10 cellular contexts compared by ENCODE assay signal in genomic region chr6:26269406-26270120, GRCh38.
A peak's percentile ranks its signal among the peaks of the same experiment; 100 is the strongest.
DNase-seq lines count a peak whose midpoint lies in the region; ATAC-seq, FAIRE-seq and TF ChIP-seq lines count a peak whose summit lies in the region.
"Had no signal": no experiment of that assay in that cellular context is flagged by ENCODE, and none has a peak within 500 bp of the region (broad histone marks: within the 10 kb centered on the region; RNA-seq: fewer than 3 reads in every experiment).

No MANE protein-coding gene starts in this region.

- CTCF ChIA-PET in GM12878 (lab: Yijun Ruan, JAX), result interaction anchor here (0.6 to 10.7 kb wide), 8 partner anchors 11 to 204 kb away, joined by 3 to 131 read pairs (median 4); a partner anchor contains a TSS

- H3K36me3 ChIP-seq in KMS-11 (ENCODE audit: insufficient read depth) (no peaks in the 10 kb centered on the region), GM12878 (ENCODE audit: control insufficient read depth in 2 of 2, insufficient read depth in 2 of 2, low read length in 1 of 2) (no peaks in the 10 kb centered on the region)
- H3K36me3 ChIP-seq: gastroesophageal sphincter had no signal

- H3K9ac ChIP-seq in KMS-11 (peak overlapping the region; percentile 90; the same call in 1 of the 2 replicates), GM12878 (ENCODE audit: control insufficient read depth, insufficient read depth, low read length) (peak overlapping the region; percentile 90)

- H2AFZ ChIP-seq in KMS-11 (ENCODE audit: low read depth) (no peak overlapping the region), GM12878 (ENCODE audit: control insufficient read depth, low read depth, low read length) (no peak overlapping the region)

- no peak for TF ChIP-seq RAD21 in GM12878 (IDR thresholded peaks at IDR 0.05; ENCODE audit: insufficient read depth, low read depth, low read length)

- H3K4me3 ChIP-seq in KMS-11 (IDR thresholded peaks at IDR 0.05; ENCODE audit: insufficient read depth, low read depth, low read length), result no peak overlapping the region
- H3K4me3 ChIP-seq in GM12878, result peak overlapping the region; percentile 72; the same call in 1 of the 2 replicates
- H3K4me3 ChIP-seq in dorsolateral prefrontal cortex, result no peak overlapping the region
- H3K4me3 ChIP-seq: gastroesophageal sphincter had no signal

- RAD21 ChIA-PET in GM12878 (lab: Charles Lee; ENCODE audit: unreplicated experiment), result interaction anchor here (1.0 to 4.9 kb wide), 10 partner anchors 9 to 96 kb away, joined by 3 to 43 read pairs (median 4); a partner anchor contains a TSS

- H3K27ac ChIP-seq in KMS-11 (peak overlapping the region; percentile 91), GM12878 (ENCODE audit: control insufficient read depth, insufficient read depth) (peak overlapping the region; percentile 96), dorsolateral prefrontal cortex (no peak overlapping the region)
- H3K27ac ChIP-seq: gastroesophageal sphincter had no signal

- H3K4me1 Mint-ChIP-seq in nephron, result peaks cover 18% of the 10 kb centered on the region

- no peaks in the 10 kb centered on the region for H3K27me3 ChIP-seq in KMS-11 (ENCODE audit: insufficient read depth, low read depth)
- no peaks in the 10 kb centered on the region for H3K27me3 ChIP-seq in GM12878 (replicated peaks in 1 of 2; ENCODE audit: control insufficient read depth in 2 of 2, insufficient read depth in 2 of 2, low read length in 1 of 2)
- H3K27me3 ChIP-seq in dorsolateral prefrontal cortex, result peaks cover 3 to 65% (median 52%) of the 10 kb centered on the region in 45 donors

- BruUV-seq in GM12878 (replicated peaks; lab: Mats Ljungman, UMichigan), result no TSS peak

- TF ChIP-seq POLR2A in GM12878 (IDR thresholded peaks at IDR 0.05; ENCODE audit: low read depth, low read length), result no peak

- H4K20me1 ChIP-seq in KMS-11 (ENCODE audit: insufficient read depth) (no peaks in the 10 kb centered on the region), GM12878 (ENCODE audit: control insufficient read depth, insufficient read depth) (no peaks in the 10 kb centered on the region)

- ATAC-seq in GM12878 (no peak), GM21723 (IDR thresholded peaks at IDR 0.05; ENCODE audit: unreplicated experiment) (no peak)
- ATAC-seq: gastroesophageal sphincter had no signal

- intact Hi-C loops in GM12878 (cut with micrococcal nuclease; ENCODE audit: unreplicated experiment), result loop anchor here (5.0 to 10.0 kb wide), 4 partner anchors 43 to 1545 kb away; a partner anchor contains a TSS
- intact Hi-C loops in dorsolateral prefrontal cortex (cut with DNase I), result loop anchor here in 1 of 2 donors (5.0 kb wide), 1 partner anchor 52 kb away; a partner anchor contains a TSS

- peak overlapping the region in 2 of 3 experiments; percentile 72 to 75 for H3K27ac Mint-ChIP-seq in nephron

- DNase-seq in NCI-H1105 treated with DMSO at 0.1 percent for 48 hours (lab: John Stamatoyannopoulos, UW), result peak; percentile 47
- DNase-seq in NCI-H1105 (lab: John Stamatoyannopoulos, UW), result no peak
- DNase-seq in GM12878 (ENCODE audit: low read depth, low spot score), result no peak
- DNase-seq in dorsolateral prefrontal cortex, result no peak
- no peak for DNase-seq in islet precursor cell
- DNase-seq: 8988T had no signal

- no peak for TF ChIP-seq CTCF in KMS-11 (conservative IDR thresholded peaks at IDR 0.05; ENCODE audit: low read depth, low read length)
- no peak for TF ChIP-seq CTCF in GM12878 (IDR thresholded peaks at IDR 0.05 in 2 of 3, conservative IDR thresholded peaks at IDR 0.05 in 1 of 3; ENCODE audit: control insufficient read depth in 2 of 3, extremely low read depth in 1 of 3, insufficient read depth in 1 of 3, low read depth in 3 of 3, low read length in 3 of 3)
- no peak for TF ChIP-seq CTCF in nephron (IDR thresholded peaks at IDR 0.05; ENCODE audit: unreplicated experiment in 3 of 3)
- TF ChIP-seq CTCF in dorsolateral prefrontal cortex (IDR thresholded peaks at IDR 0.05 in 54 of 56, conservative IDR thresholded peaks at IDR 0.05 in 2 of 56; ENCODE audit: low read depth in 1 of 56, partially characterized antibody in 56 of 56), result no peak

- in situ Hi-C loops in GM12878 (cut with MboI), result loop anchor here (5.0 kb wide), 1 partner anchor 863 kb away; a partner anchor contains a TSS

- no peak for TF ChIP-seq EP300 in GM12878 (IDR thresholded peaks at IDR 0.05; ENCODE audit: borderline replicate concordance in 1 of 2, control insufficient read depth in 1 of 2, low read depth in 2 of 2, low read length in 2 of 2)

- H3K9me3 ChIP-seq in GM12878 (replicated peaks; ENCODE audit: control insufficient read depth, insufficient read depth, low read length), result no peaks in the 10 kb centered on the region
- H3K9me3 ChIP-seq: gastroesophageal sphincter had no signal

- H3K4me1 ChIP-seq in KMS-11 (ENCODE audit: low read depth, poor library complexity, severe bottlenecking), result peaks cover 11% of the 10 kb centered on the region
- H3K4me1 ChIP-seq in GM12878 (ENCODE audit: control insufficient read depth, insufficient read depth, low read length), result peaks cover 3% of the 10 kb centered on the region

- SMC1A ChIA-PET in GM12878 (lab: Charles Lee; ENCODE audit: uncharacterized antibody, unreplicated experiment), result interaction anchor here (0.9 to 6.1 kb wide), 14 partner anchors 11 to 254 kb away, joined by 3 to 44 read pairs (median 4); a partner anchor contains a TSS

- H3K4me2 ChIP-seq in KMS-11 (peak overlapping the region; percentile 69), GM12878 (ENCODE audit: control insufficient read depth, insufficient read depth) (peak overlapping the region; percentile 70)

- POLR2A ChIA-PET in GM12878 (lab: Charles Lee), result interaction anchor here (1.1 to 7.0 kb wide), 9 partner anchors 9 to 1540 kb away, joined by 4 to 86 read pairs (median 14); a partner anchor contains a TSS

- H3K4me3 Mint-ChIP-seq in nephron, result peak overlapping the region in 1 of 3 experiments; percentile 75

- 0% methylated on average over 1 of the region's 1 CpG for WGBS in GM12878 (ENCODE audit: insufficient coverage, insufficient replicate concordance, low lambda C conversion rate, missing lambda C conversion rate)

- no peaks in the 10 kb centered on the region for H3K36me3 Mint-ChIP-seq in nephron (ENCODE audit: low read depth)

- H3K79me2 ChIP-seq in KMS-11 (ENCODE audit: insufficient read depth, low read depth), result peaks cover 22% of the 10 kb centered on the region; the same call in 1 of the 2 replicates
- peaks cover 3% of the 10 kb centered on the region for H3K79me2 ChIP-seq in GM12878 (ENCODE audit: control insufficient read depth, insufficient read depth, low read length)

- peaks cover 4% of the 10 kb centered on the region for H3K27me3 Mint-ChIP-seq in nephron (ENCODE audit: low read depth)

- FAIRE-seq in GM12878 (lab: Jason Lieb, UNC), result no peak

- no peaks in the 10 kb centered on the region for H3K9me3 Mint-ChIP-seq in nephron

TF ChIP-seq in GM12878, 131 proteins besides CTCF, POLR2A, EP300 and RAD21:
- TF ChIP-seq KLF5 (IDR thresholded peaks at IDR 0.05; ENCODE audit: partially characterized antibody) (no peak), RBBP5 (conservative IDR thresholded peaks at IDR 0.05) (no peak), NRF1 (conservative IDR thresholded peaks at IDR 0.05; ENCODE audit: low read depth, low read length) (no peak), HDAC6 (IDR thresholded peaks at IDR 0.05; ENCODE audit: unreplicated experiment) (peak; percentile 13), ESRRA (IDR thresholded peaks at IDR 0.05; ENCODE audit: low read length) (no peak), WRNIP1 (IDR thresholded peaks at IDR 0.05; ENCODE audit: borderline replicate concordance, low read depth, low read length) (no peak)

Comparison
In these comparisons a context has a peak if more than half of its experiments do, and no peak if none do; other contexts are left out.
1. H3K27ac ChIP-seq: peak in KMS-11 (single experiment) and GM12878 (single experiment); none in dorsolateral prefrontal cortex (0 of 59).